ENCODE assay signal across 1 cellular context in the genomic region with DNA sequence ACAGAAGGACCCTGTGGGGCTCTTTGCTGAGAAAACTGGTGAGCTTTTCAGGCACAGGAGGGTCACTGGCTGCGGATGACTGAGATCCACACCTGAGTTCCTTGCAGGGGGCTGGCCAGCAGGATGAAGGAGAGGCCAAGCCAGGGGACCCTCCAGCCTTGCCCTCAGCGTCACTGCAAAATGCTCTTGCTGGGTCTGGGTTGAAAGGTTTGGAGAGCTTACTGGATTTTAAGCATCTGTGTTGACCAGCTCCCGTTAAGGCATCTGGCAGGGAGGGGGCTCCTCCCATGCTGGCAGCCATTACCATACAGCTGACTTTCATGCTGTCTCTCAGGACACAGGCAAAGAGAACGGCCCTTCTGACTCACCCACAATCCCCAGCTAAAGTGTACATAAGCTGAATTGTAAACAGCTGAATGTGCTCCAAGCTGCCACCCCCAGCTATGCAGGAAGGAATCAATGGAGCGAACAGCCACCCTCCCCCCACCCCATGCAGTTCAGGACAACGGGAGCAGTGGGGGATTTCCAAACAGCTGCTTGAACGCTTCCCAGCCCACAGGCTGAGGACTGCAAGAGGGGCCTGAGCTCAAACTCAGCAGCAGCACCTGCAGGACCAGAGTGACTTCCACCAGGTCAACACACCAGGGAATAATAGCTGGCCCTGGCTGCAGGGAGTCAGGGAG.
A peak's percentile ranks its signal among the peaks of the same experiment; 100 is the strongest.
TF ChIP-seq lines count a peak whose summit lies in the region.

No MANE protein-coding gene starts in this region.

TF ChIP-seq in HepG2, 621 proteins besides CTCF, POLR2A, EP300 and RAD21 (continued from another document and continues in another):
- TF ChIP-seq, protein P1, sequence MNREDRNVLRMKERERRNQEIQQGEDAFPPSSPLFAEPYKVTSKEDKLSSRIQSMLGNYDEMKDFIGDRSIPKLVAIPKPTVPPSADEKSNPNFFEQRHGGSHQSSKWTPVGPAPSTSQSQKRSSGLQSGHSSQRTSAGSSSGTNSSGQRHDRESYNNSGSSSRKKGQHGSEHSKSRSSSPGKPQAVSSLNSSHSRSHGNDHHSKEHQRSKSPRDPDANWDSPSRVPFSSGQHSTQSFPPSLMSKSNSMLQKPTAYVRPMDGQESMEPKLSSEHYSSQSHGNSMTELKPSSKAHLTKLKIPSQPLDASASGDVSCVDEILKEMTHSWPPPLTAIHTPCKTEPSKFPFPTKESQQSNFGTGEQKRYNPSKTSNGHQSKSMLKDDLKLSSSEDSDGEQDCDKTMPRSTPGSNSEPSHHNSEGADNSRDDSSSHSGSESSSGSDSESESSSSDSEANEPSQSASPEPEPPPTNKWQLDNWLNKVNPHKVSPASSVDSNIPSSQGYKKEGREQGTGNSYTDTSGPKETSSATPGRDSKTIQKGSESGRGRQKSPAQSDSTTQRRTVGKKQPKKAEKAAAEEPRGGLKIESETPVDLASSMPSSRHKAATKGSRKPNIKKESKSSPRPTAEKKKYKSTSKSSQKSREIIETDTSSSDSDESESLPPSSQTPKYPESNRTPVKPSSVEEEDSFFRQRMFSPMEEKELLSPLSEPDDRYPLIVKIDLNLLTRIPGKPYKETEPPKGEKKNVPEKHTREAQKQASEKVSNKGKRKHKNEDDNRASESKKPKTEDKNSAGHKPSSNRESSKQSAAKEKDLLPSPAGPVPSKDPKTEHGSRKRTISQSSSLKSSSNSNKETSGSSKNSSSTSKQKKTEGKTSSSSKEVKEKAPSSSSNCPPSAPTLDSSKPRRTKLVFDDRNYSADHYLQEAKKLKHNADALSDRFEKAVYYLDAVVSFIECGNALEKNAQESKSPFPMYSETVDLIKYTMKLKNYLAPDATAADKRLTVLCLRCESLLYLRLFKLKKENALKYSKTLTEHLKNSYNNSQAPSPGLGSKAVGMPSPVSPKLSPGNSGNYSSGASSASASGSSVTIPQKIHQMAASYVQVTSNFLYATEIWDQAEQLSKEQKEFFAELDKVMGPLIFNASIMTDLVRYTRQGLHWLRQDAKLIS (CRISPR knock-in tag; IDR thresholded peaks at IDR 0.05) = no peak
- 0 out of 2 replicates have a peak, but pooled peaks have one; percentile 27 for TF ChIP-seq ETV6 (CRISPR knock-in tag; conservative IDR thresholded peaks at IDR 0.05)
- TF ChIP-seq ZSCAN31 (CRISPR knock-in tag; IDR thresholded peaks at IDR 0.05; ENCODE audit: low read depth) = peak; percentile 83; the same call in 1 of the 2 replicates
- no peak for TF ChIP-seq ZNF180 (CRISPR knock-in tag; IDR thresholded peaks at IDR 0.05; ENCODE audit: borderline replicate concordance, low read depth)
- peak; percentile 77; the same call in 1 of the 2 replicates for TF ChIP-seq ZNF431 (CRISPR knock-in tag; IDR thresholded peaks at IDR 0.05; ENCODE audit: borderline replicate concordance, low read depth)
- TF ChIP-seq KDM5B (CRISPR knock-in tag; IDR thresholded peaks at IDR 0.05; ENCODE audit: borderline replicate concordance) = peak; percentile 93
- TF ChIP-seq ZZZ3 (CRISPR knock-in tag; IDR thresholded peaks at IDR 0.05; ENCODE audit: borderline replicate concordance) = no peak
- TF ChIP-seq ZNF441 (CRISPR knock-in tag; IDR thresholded peaks at IDR 0.05; ENCODE audit: borderline replicate concordance) = peak; percentile 77; the same call in 1 of the 2 replicates
- TF ChIP-seq SP140L (CRISPR knock-in tag; IDR thresholded peaks at IDR 0.05; ENCODE audit: borderline replicate concordance) = no peak
- TF ChIP-seq ZNF256 (CRISPR knock-in tag; conservative IDR thresholded peaks at IDR 0.05) = no peak
- TF ChIP-seq ZNF446 (CRISPR knock-in tag; IDR thresholded peaks at IDR 0.05) = no peak
- no peak for TF ChIP-seq TOPORS (CRISPR knock-in tag; IDR thresholded peaks at IDR 0.05)
- TF ChIP-seq ZNF121 (CRISPR knock-in tag; IDR thresholded peaks at IDR 0.05) = no peak
- peak; percentile 90; the same call in 1 of the 2 replicates for TF ChIP-seq SIN3A (IDR thresholded peaks at IDR 0.05; ENCODE audit: borderline replicate concordance, low read depth, low read length)
- TF ChIP-seq MAZ (IDR thresholded peaks at IDR 0.05; ENCODE audit: borderline replicate concordance, low read depth, low read length) = peak; percentile 96; the same call in 1 of the 2 replicates
- peak; percentile 84 for TF ChIP-seq MAZ (CRISPR knock-in tag; IDR thresholded peaks at IDR 0.05; ENCODE audit: low read depth)
- peak; percentile 84; the same call in 1 of the 2 replicates for TF ChIP-seq FOSL1 (CRISPR knock-in tag; IDR thresholded peaks at IDR 0.05; ENCODE audit: borderline replicate concordance)
- TF ChIP-seq, protein P2, sequence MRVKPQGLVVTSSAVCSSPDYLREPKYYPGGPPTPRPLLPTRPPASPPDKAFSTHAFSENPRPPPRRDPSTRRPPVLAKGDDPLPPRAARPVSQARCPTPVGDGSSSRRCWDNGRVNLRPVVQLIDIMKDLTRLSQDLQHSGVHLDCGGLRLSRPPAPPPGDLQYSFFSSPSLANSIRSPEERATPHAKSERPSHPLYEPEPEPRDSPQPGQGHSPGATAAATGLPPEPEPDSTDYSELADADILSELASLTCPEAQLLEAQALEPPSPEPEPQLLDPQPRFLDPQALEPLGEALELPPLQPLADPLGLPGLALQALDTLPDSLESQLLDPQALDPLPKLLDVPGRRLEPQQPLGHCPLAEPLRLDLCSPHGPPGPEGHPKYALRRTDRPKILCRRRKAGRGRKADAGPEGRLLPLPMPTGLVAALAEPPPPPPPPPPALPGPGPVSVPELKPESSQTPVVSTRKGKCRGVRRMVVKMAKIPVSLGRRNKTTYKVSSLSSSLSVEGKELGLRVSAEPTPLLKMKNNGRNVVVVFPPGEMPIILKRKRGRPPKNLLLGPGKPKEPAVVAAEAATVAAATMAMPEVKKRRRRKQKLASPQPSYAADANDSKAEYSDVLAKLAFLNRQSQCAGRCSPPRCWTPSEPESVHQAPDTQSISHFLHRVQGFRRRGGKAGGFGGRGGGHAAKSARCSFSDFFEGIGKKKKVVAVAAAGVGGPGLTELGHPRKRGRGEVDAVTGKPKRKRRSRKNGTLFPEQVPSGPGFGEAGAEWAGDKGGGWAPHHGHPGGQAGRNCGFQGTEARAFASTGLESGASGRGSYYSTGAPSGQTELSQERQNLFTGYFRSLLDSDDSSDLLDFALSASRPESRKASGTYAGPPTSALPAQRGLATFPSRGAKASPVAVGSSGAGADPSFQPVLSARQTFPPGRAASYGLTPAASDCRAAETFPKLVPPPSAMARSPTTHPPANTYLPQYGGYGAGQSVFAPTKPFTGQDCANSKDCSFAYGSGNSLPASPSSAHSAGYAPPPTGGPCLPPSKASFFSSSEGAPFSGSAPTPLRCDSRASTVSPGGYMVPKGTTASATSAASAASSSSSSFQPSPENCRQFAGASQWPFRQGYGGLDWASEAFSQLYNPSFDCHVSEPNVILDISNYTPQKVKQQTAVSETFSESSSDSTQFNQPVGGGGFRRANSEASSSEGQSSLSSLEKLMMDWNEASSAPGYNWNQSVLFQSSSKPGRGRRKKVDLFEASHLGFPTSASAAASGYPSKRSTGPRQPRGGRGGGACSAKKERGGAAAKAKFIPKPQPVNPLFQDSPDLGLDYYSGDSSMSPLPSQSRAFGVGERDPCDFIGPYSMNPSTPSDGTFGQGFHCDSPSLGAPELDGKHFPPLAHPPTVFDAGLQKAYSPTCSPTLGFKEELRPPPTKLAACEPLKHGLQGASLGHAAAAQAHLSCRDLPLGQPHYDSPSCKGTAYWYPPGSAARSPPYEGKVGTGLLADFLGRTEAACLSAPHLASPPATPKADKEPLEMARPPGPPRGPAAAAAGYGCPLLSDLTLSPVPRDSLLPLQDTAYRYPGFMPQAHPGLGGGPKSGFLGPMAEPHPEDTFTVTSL (CRISPR knock-in tag; IDR thresholded peaks at IDR 0.05; ENCODE audit: borderline replicate concordance) = peak; percentile 76; the same call in 1 of the 2 replicates
- TF ChIP-seq ATM (IDR thresholded peaks at IDR 0.05; ENCODE audit: borderline replicate concordance) = no peak
- no peak for TF ChIP-seq WIZ (CRISPR knock-in tag; IDR thresholded peaks at IDR 0.05)
- no peak for TF ChIP-seq ZNF660 (CRISPR knock-in tag; IDR thresholded peaks at IDR 0.05; ENCODE audit: borderline replicate concordance, low read depth)
- TF ChIP-seq RELA (CRISPR knock-in tag; IDR thresholded peaks at IDR 0.05) = peak; percentile 99
- TF ChIP-seq KLF12 (CRISPR knock-in tag; IDR thresholded peaks at IDR 0.05; ENCODE audit: borderline replicate concordance) = 0 out of 2 replicates have a peak, but pooled peaks have one; percentile 41
- TF ChIP-seq KDM2A (CRISPR knock-in tag; IDR thresholded peaks at IDR 0.05; ENCODE audit: borderline replicate concordance, low read depth) = peak; percentile 65; the same call in 1 of the 2 replicates
- no peak; the same call in 1 of the 2 replicates for TF ChIP-seq ZNF616 (CRISPR knock-in tag; IDR thresholded peaks at IDR 0.05; ENCODE audit: low read depth)
- TF ChIP-seq, protein P3, sequence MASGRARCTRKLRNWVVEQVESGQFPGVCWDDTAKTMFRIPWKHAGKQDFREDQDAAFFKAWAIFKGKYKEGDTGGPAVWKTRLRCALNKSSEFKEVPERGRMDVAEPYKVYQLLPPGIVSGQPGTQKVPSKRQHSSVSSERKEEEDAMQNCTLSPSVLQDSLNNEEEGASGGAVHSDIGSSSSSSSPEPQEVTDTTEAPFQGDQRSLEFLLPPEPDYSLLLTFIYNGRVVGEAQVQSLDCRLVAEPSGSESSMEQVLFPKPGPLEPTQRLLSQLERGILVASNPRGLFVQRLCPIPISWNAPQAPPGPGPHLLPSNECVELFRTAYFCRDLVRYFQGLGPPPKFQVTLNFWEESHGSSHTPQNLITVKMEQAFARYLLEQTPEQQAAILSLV (CRISPR knock-in tag; IDR thresholded peaks at IDR 0.05; ENCODE audit: borderline replicate concordance) = no peak
- TF ChIP-seq, protein P4, sequence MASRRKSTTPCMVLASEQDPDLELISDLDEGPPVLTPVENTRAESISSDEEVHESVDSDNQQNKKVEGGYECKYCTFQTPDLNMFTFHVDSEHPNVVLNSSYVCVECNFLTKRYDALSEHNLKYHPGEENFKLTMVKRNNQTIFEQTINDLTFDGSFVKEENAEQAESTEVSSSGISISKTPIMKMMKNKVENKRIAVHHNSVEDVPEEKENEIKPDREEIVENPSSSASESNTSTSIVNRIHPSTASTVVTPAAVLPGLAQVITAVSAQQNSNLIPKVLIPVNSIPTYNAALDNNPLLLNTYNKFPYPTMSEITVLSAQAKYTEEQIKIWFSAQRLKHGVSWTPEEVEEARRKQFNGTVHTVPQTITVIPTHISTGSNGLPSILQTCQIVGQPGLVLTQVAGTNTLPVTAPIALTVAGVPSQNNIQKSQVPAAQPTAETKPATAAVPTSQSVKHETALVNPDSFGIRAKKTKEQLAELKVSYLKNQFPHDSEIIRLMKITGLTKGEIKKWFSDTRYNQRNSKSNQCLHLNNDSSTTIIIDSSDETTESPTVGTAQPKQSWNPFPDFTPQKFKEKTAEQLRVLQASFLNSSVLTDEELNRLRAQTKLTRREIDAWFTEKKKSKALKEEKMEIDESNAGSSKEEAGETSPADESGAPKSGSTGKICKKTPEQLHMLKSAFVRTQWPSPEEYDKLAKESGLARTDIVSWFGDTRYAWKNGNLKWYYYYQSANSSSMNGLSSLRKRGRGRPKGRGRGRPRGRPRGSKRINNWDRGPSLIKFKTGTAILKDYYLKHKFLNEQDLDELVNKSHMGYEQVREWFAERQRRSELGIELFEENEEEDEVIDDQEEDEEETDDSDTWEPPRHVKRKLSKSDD (CRISPR knock-in tag; IDR thresholded peaks at IDR 0.05; ENCODE audit: low read depth) = peak; percentile 90
- peak; percentile 36; the same call in 1 of the 2 replicates for TF ChIP-seq ZSCAN21 (CRISPR knock-in tag; IDR thresholded peaks at IDR 0.05; ENCODE audit: borderline replicate concordance)
- TF ChIP-seq, protein P5, sequence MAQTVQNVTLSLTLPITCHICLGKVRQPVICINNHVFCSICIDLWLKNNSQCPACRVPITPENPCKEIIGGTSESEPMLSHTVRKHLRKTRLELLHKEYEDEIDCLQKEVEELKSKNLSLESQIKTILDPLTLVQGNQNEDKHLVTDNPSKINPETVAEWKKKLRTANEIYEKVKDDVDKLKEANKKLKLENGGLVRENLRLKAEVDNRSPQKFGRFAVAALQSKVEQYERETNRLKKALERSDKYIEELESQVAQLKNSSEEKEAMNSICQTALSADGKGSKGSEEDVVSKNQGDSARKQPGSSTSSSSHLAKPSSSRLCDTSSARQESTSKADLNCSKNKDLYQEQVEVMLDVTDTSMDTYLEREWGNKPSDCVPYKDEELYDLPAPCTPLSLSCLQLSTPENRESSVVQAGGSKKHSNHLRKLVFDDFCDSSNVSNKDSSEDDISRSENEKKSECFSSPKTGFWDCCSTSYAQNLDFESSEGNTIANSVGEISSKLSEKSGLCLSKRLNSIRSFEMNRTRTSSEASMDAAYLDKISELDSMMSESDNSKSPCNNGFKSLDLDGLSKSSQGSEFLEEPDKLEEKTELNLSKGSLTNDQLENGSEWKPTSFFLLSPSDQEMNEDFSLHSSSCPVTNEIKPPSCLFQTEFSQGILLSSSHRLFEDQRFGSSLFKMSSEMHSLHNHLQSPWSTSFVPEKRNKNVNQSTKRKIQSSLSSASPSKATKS (CRISPR knock-in tag; IDR thresholded peaks at IDR 0.05) = no peak
- no peak for TF ChIP-seq TBP (CRISPR knock-in tag; IDR thresholded peaks at IDR 0.05)
- TF ChIP-seq ZNF451 (CRISPR knock-in tag; IDR thresholded peaks at IDR 0.05) = no peak
- TF ChIP-seq ZNF3 (CRISPR knock-in tag; IDR thresholded peaks at IDR 0.05) = no peak
- no peak for TF ChIP-seq ZNF550 (CRISPR knock-in tag; IDR thresholded peaks at IDR 0.05; ENCODE audit: borderline replicate concordance)
- peak; percentile 62 for TF ChIP-seq ZNF205 (CRISPR knock-in tag; IDR thresholded peaks at IDR 0.05)
- TF ChIP-seq ZBTB7B (CRISPR knock-in tag; IDR thresholded peaks at IDR 0.05) = peak; percentile 91
- TF ChIP-seq, protein P6, sequence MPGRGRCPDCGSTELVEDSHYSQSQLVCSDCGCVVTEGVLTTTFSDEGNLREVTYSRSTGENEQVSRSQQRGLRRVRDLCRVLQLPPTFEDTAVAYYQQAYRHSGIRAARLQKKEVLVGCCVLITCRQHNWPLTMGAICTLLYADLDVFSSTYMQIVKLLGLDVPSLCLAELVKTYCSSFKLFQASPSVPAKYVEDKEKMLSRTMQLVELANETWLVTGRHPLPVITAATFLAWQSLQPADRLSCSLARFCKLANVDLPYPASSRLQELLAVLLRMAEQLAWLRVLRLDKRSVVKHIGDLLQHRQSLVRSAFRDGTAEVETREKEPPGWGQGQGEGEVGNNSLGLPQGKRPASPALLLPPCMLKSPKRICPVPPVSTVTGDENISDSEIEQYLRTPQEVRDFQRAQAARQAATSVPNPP (CRISPR knock-in tag; IDR thresholded peaks at IDR 0.05) = 0 out of 2 replicates have a peak, but pooled peaks have one; percentile 48
- TF ChIP-seq, protein P7, sequence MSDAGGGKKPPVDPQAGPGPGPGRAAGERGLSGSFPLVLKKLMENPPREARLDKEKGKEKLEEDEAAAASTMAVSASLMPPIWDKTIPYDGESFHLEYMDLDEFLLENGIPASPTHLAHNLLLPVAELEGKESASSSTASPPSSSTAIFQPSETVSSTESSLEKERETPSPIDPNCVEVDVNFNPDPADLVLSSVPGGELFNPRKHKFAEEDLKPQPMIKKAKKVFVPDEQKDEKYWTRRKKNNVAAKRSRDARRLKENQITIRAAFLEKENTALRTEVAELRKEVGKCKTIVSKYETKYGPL (CRISPR knock-in tag; IDR thresholded peaks at IDR 0.05) = no peak
- TF ChIP-seq ZNF292 (CRISPR knock-in tag; IDR thresholded peaks at IDR 0.05; ENCODE audit: borderline replicate concordance, low read depth) = peak; percentile 92; the same call in 1 of the 2 replicates
- TF ChIP-seq FOXK2 (IDR thresholded peaks at IDR 0.05) = peak; percentile 98
- TF ChIP-seq KLF6 (CRISPR knock-in tag; IDR thresholded peaks at IDR 0.05) = no peak
- no peak for TF ChIP-seq MBNL3 (CRISPR knock-in tag; conservative IDR thresholded peaks at IDR 0.05)
- no peak for TF ChIP-seq ZBTB8A (CRISPR knock-in tag; IDR thresholded peaks at IDR 0.05; ENCODE audit: borderline replicate concordance, low read depth)
- no peak for TF ChIP-seq ZNF12 (CRISPR knock-in tag; IDR thresholded peaks at IDR 0.05)
- peak; percentile 84 for TF ChIP-seq SP5 (CRISPR knock-in tag; IDR thresholded peaks at IDR 0.05; ENCODE audit: borderline replicate concordance, low read depth)
